ENCODE assay signal across 9 cellular contexts in the genomic region with DNA sequence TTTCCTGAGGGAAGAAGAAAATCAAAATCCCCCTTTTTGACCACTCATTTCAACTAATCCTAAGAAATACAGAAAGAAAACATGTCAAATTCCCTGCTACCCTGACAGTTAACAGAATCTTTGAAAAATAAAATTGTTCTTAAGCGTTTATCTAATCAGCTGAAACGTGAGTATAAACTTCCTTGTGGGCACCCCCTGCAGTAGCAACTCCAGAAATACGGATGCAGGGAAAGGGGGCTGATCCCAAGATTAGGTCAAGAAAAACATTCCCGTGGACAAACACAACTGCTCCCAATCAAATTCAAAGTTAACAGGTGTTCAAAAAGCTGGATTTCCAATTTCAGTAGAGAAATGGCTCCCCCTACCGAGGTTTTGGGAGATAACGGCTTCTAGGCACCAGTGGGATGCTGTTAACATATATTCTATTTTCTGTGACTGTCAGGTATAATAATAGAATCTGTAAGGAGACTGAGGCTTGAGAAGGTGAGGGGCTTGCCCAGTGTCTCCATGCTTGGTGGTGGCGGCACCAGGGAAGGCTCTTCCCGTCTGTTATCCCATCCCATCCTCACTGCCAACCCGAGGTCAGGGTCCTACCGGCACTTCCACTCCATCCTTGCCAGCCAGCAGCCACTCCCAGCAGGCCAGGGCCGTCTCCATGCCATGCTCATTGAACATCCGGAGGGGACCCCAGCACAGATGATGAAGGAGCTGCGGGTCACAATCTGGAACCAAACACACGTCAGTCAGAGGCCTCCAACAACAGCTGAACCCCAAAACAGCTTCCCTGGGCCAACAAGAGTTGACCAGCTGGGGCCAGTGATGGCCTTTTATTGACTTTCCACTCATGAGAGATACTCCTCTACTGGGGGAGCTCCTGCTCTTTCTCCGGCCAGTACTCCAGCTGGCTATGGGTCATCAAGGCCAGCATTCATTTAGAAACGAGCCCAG. TPM values are rescaled to one million over a fixed set of nuclear protein-coding genes. Genes with fewer than 3 reads are reported as not detected.
DNase-seq lines count a peak whose midpoint lies in the region; ATAC-seq, FAIRE-seq and TF ChIP-seq lines count a peak whose summit lies in the region.
"Had no signal": no experiment of that assay in that cellular context is flagged by ENCODE, and none has a peak within 500 bp of the region (broad histone marks: within the 10 kb centered on the region; RNA-seq: fewer than 3 reads in every experiment).

No MANE protein-coding gene starts in this region.

- H3K4me3 ChIP-seq in bronchial epithelial cell (ENCODE audit: low read depth, low read length) (no peak overlapping the region), upper lobe of left lung (no peak overlapping the region)

- no peak overlapping the region for H3K27ac ChIP-seq in upper lobe of left lung

- WGBS in upper lobe of left lung, 2 donors, result 70 to 74% methylated on average over 13 to 16 of the region's 16 CpGs

- intact Hi-C loops in Calu3 (cut with micrococcal nuclease; ENCODE audit: unreplicated experiment), result loop anchor here (2.0 kb wide), 1 partner anchor 135 kb away; no protein-coding TSS in a partner anchor

- peaks cover 2% of the 10 kb centered on the region for H3K9me3 Mint-ChIP-seq in Calu3 (ENCODE audit: low read depth, unreplicated experiment)
- peaks cover 8% of the 10 kb centered on the region; the same call in 1 of the 2 replicates for H3K9me3 Mint-ChIP-seq in HFFc6
- H3K9me3 Mint-ChIP-seq in memory B cell, result no peaks in the 10 kb centered on the region

- TF ChIP-seq EP300 in upper lobe of left lung (IDR thresholded peaks at IDR 0.05), result no peak

- H3K36me3 ChIP-seq in bronchial epithelial cell (ENCODE audit: control insufficient read depth, insufficient read depth, low read length) (peaks cover 10% of the 10 kb centered on the region), upper lobe of left lung (peaks cover 4 to 73% (median 43%) of the 10 kb centered on the region in 4 donors)

- H3K27me3 Mint-ChIP-seq in Calu3 (ENCODE audit: unreplicated experiment) (no peaks in the 10 kb centered on the region), HFFc6 (ENCODE audit: insufficient read depth) (no peaks in the 10 kb centered on the region), memory B cell (no peaks in the 10 kb centered on the region)

- H3K4me1 Mint-ChIP-seq in Calu3 (ENCODE audit: low read depth, unreplicated experiment) (no peaks in the 10 kb centered on the region), HFFc6 (ENCODE audit: low read depth) (no peaks in the 10 kb centered on the region), memory B cell (peaks cover 12% of the 10 kb centered on the region)

- ATAC-seq in memory B cell (ENCODE audit: low read depth) (no peak), upper lobe of left lung (ENCODE audit: low FRiP score in 2 of 2) (no peak)

- H3K27ac Mint-ChIP-seq in Calu3 (ENCODE audit: unreplicated experiment), result no peak overlapping the region
- H3K27ac Mint-ChIP-seq in HFFc6, result no peak overlapping the region
- no peak overlapping the region for H3K27ac Mint-ChIP-seq in memory B cell

- CTCF ChIA-PET in Calu3 (lab: Charles Lee), result interaction anchor here (0.8 to 1.7 kb wide), 4 partner anchors 9 to 42 kb away, joined by 4 to 6 read pairs (median 4); no protein-coding TSS in a partner anchor

- DNase-seq in Calu3 (peak; percentile 59), HFFc6 (peak; percentile 6), SKM-1 treated with dmso at 0.1 percent for 144 hours (lab: John Stamatoyannopoulos, UW; ENCODE audit: unreplicated experiment) (peak; percentile 20), bronchial epithelial cell (ENCODE audit: low read depth) (peak; percentile 35), memory B cell (ENCODE audit: low spot score in 2 of 2) (peak; percentile 35 to 37), upper lobe of left lung (no peak), middle frontal gyrus (ENCODE audit: extremely low spot score, low spot score) (no peak), NK-92 (lab: John Stamatoyannopoulos, UW; ENCODE audit: unreplicated experiment) (no peak)

- no peak for TF ChIP-seq POLR2A in upper lobe of left lung (IDR thresholded peaks at IDR 0.05)

- no peaks in the 10 kb centered on the region for H3K27me3 ChIP-seq in bronchial epithelial cell (ENCODE audit: control insufficient read depth, insufficient read depth, low read length)
- H3K27me3 ChIP-seq in upper lobe of left lung, result no peaks in the 10 kb centered on the region

- peaks cover 29% of the 10 kb centered on the region for H3K36me3 Mint-ChIP-seq in Calu3 (ENCODE audit: insufficient read depth, unreplicated experiment)
- H3K36me3 Mint-ChIP-seq in HFFc6 (ENCODE audit: low read depth), result peaks cover 25% of the 10 kb centered on the region
- H3K36me3 Mint-ChIP-seq in memory B cell, result peaks cover 18% of the 10 kb centered on the region

- H3K9me3 ChIP-seq in upper lobe of left lung, result no peaks in the 10 kb centered on the region

- no peak overlapping the region for H3K4me3 Mint-ChIP-seq in Calu3 (ENCODE audit: low read depth, unreplicated experiment)
- H3K4me3 Mint-ChIP-seq in HFFc6, result no peak overlapping the region
- no peak overlapping the region for H3K4me3 Mint-ChIP-seq in memory B cell

- peaks cover 0 to 3% (median 0%) of the 10 kb centered on the region in 4 donors for H3K4me1 ChIP-seq in upper lobe of left lung

- no peak for FAIRE-seq in bronchial epithelial cell (lab: Jason Lieb, UNC)

- TF ChIP-seq CTCF in Calu3 (IDR thresholded peaks at IDR 0.05; ENCODE audit: unreplicated experiment), result peak; percentile 72
- TF ChIP-seq CTCF in HFFc6 (IDR thresholded peaks at IDR 0.05), result peak; percentile 83
- peak; percentile 70 for TF ChIP-seq CTCF in bronchial epithelial cell (IDR thresholded peaks at IDR 0.05; ENCODE audit: insufficient read depth, low read length, severe bottlenecking)
- peak in 5 of 6 experiments; percentile 29 to 51 (median 47) for TF ChIP-seq CTCF in upper lobe of left lung (IDR thresholded peaks at IDR 0.05)

- no TSS peak for BruUV-seq in Calu3 (replicated peaks; lab: Mats Ljungman, UMichigan)

RNA-seq across cellular contexts. Expression of a gene that starts 32.0 kb away (rescaled TPM):
- not detected in 2 replicates for total RNA-seq in Calu3 (2022)
- under 1 TPM in 5 of 6 experiments, not detected in 1; 0.07 to 0.19 (median 0.11) TPM for total RNA-seq in HFFc6 (2021; fragmentation: NEBNext Ultra II Directional; extraction: Animal tissue kit (Norgen Biotek cat#: 25700))
- total RNA-seq in bronchial epithelial cell, result not detected in 2 replicates
- 1 to 10 TPM in 1 of 6 donors, under 1 TPM in 3, not detected in 2; 0.57 to 2.6 (median 0.76) TPM for total RNA-seq in upper lobe of left lung
- total RNA-seq: T-helper 2 cell treated with Interferon-gamma antibody and Interleukin-4, amounts not matched to agents 100 ng/mL and 5 ng/mL, for 36 hours had no signal

Comparison
In these comparisons a context has a peak if more than half of its experiments do, and no peak if none do; other contexts are left out.
1. DNase-seq: peak in Calu3 (single experiment), HFFc6 (single experiment), SKM-1 treated with dmso at 0.1 percent for 144 hours (single experiment), bronchial epithelial cell (single experiment) and memory B cell (2 of 2); none in upper lobe of left lung (0 of 2), middle frontal gyrus (single experiment) and NK-92 (single experiment).
2. Peak in every context shown above with its lines, with median percentiles within 50 percentile points of each other: CTCF ChIP-seq.